ENCODE assay signal across 27 cellular contexts in genomic region chr5:163832155-163832554, GRCh38.
"Had no signal": no experiment of that assay in that cellular context is flagged by ENCODE, and none has a peak within 500 bp of the region (broad histone marks: within the 10 kb centered on the region; RNA-seq: fewer than 3 reads in every experiment).

No MANE protein-coding gene starts in this region.

- H3K9me3 Mint-ChIP-seq: stimulated activated naive CD8-positive, alpha-beta T cell treated with anti-CD3 and anti-CD28 coated beads, Interleukin-15, amount 100 ng/mL, for 72 hours; type B pancreatic cell had no signal

- H3K4me3 Mint-ChIP-seq: stimulated activated effector memory CD8-positive, alpha-beta T cell treated with anti-CD3 and anti-CD28 coated beads, Interleukin-12 subunit alpha, Interleukin-12 subunit beta, amount 100 ng/mL, for 72 hours; stimulated activated naive B cell treated with anti-CD40 and anti-IgM and Interleukin-4, amounts not matched to agents 10 μg/mL and 1 μg/mL and 100 μg/mL, for 72 hours; stimulated activated naive CD8-positive, alpha-beta T cell treated with anti-CD3 and anti-CD28 coated beads, Interleukin-15, amount 100 ng/mL, for 72 hours; stimulated activated naive CD8-positive, alpha-beta T cell treated with anti-CD3 and anti-CD28 coated beads, Interleukin-15, Interleukin-2, amounts not matched to agents 100 ng/mL and 50 ng/mL, for 24 hours; type B pancreatic cell had no signal

- H3K27me3 ChIP-seq: stomach, suprapubic skin, testis, thyroid gland, tibial artery, tibial nerve, transverse colon, upper lobe of left lung, upper lobe of right lung, uterus, vagina had no signal

- H3K27me3 Mint-ChIP-seq: stimulated activated naive B cell treated with anti-CD40 and anti-IgM and Interleukin-4, amounts not matched to agents 10 μg/mL and 1 μg/mL and 100 μg/mL, for 72 hours; stimulated activated naive CD8-positive, alpha-beta T cell treated with anti-CD3 and anti-CD28 coated beads, Interleukin-15, amount 100 ng/mL, for 72 hours; stimulated activated naive CD8-positive, alpha-beta T cell treated with anti-CD3 and anti-CD28 coated beads, Interleukin-15, Interleukin-2, amounts not matched to agents 100 ng/mL and 50 ng/mL, for 24 hours; type B pancreatic cell had no signal

- DNase-seq: stimulated activated CD4-positive, alpha-beta T cell treated with anti-CD3 and anti-CD28 coated beads, Interleukin-2, amount 100 ng/mL, for 24 hours; stimulated activated CD4-positive, alpha-beta T cell treated with anti-CD3 and anti-CD28 coated beads, Interleukin-2, amount 100 ng/mL, for 48 hours; stimulated activated CD4-positive, alpha-beta T cell treated with anti-CD3 and anti-CD28 coated beads, Interleukin-4, amount 100 ng/mL, for 1 hour; stimulated activated CD4-positive, alpha-beta T cell treated with anti-CD3 and anti-CD28 coated beads, Interleukin-4, amount 100 ng/mL, for 24 hours; stimulated activated CD8-positive, alpha-beta memory T cell treated with anti-CD3 and anti-CD28 coated beads, Interleukin-4, amount 100 ng/mL, for 48 hours; stimulated activated naive B cell treated with anti-CD40 and anti-IgM and Interleukin-4, amounts not matched to agents 10 μg/mL and 1 μg/mL and 100 μg/mL, for 72 hours; stimulated activated naive CD4-positive, alpha-beta T cell; stimulated activated naive CD4-positive, alpha-beta T cell treated with Interleukin-2 at 50 U/mL for 16 hours; stimulated activated naive CD8-positive, alpha-beta T cell treated with anti-CD3 and anti-CD28 coated beads, Interleukin-15, amount 100 ng/mL, for 72 hours; stimulated activated naive CD8-positive, alpha-beta T cell treated with anti-CD3 and anti-CD28 coated beads, Interleukin-15, Interleukin-2, amounts not matched to agents 100 U/mL and 50 U/mL, for 24 hours; stomach; substantia nigra; testis; thyroid gland; tibial artery; transverse colon; trophoblast cell; upper lobe of left lung; upper lobe of right lung; uterus had no signal

- H3K9me3 ChIP-seq: stomach, suprapubic skin, testis, thoracic aorta, thyroid gland, tibial artery, tibial nerve, transverse colon, upper lobe of left lung, upper lobe of right lung, uterus, vagina had no signal

- H3K4me1 ChIP-seq: stomach, suprapubic skin, testis, thyroid gland, tibial artery, tibial nerve, transverse colon, upper lobe of left lung, upper lobe of right lung, uterus, vagina had no signal

- H3K27ac Mint-ChIP-seq: stimulated activated effector memory CD8-positive, alpha-beta T cell treated with anti-CD3 and anti-CD28 coated beads, Interleukin-12 subunit alpha, Interleukin-12 subunit beta, amount 100 ng/mL, for 72 hours; stimulated activated naive B cell treated with anti-CD40 and anti-IgM and Interleukin-4, amounts not matched to agents 10 μg/mL and 1 μg/mL and 100 μg/mL, for 72 hours; stimulated activated naive CD8-positive, alpha-beta T cell treated with anti-CD3 and anti-CD28 coated beads, Interleukin-15, amount 100 ng/mL, for 72 hours; stimulated activated naive CD8-positive, alpha-beta T cell treated with anti-CD3 and anti-CD28 coated beads, Interleukin-15, Interleukin-2, amounts not matched to agents 100 ng/mL and 50 ng/mL, for 24 hours; type B pancreatic cell had no signal

- H3K4me1 Mint-ChIP-seq: stimulated activated effector memory CD8-positive, alpha-beta T cell treated with anti-CD3 and anti-CD28 coated beads, Interleukin-12 subunit alpha, Interleukin-12 subunit beta, amount 100 ng/mL, for 72 hours; stimulated activated naive CD8-positive, alpha-beta T cell treated with anti-CD3 and anti-CD28 coated beads, Interleukin-15, amount 100 ng/mL, for 72 hours had no signal

- H3K4me3 ChIP-seq: stomach, suprapubic skin, testis, thoracic aorta, thyroid gland, tibial artery, tibial nerve, transverse colon, upper lobe of left lung, upper lobe of right lung, uterus, vagina had no signal

- H3K27ac ChIP-seq: stomach, suprapubic skin, testis, thoracic aorta, thyroid gland, tibial artery, tibial nerve, transverse colon, upper lobe of left lung, upper lobe of right lung, uterus, vagina had no signal

- ATAC-seq: stimulated activated effector memory CD8-positive, alpha-beta T cell treated with anti-CD3 and anti-CD28 coated beads, Interleukin-12 subunit alpha, Interleukin-12 subunit beta, amount 100 ng/mL, for 72 hours; stimulated activated naive B cell treated with anti-CD40 and anti-IgM and Interleukin-4, amounts not matched to agents 10 μg/mL and 1 μg/mL and 100 μg/mL, for 72 hours; stimulated activated naive CD8-positive, alpha-beta T cell treated with anti-CD3 and anti-CD28 coated beads, Interleukin-15, amount 100 ng/mL, for 72 hours; stimulated activated naive CD8-positive, alpha-beta T cell treated with anti-CD3 and anti-CD28 coated beads, Interleukin-15, Interleukin-2, amounts not matched to agents 100 U/mL and 50 U/mL, for 24 hours; upper lobe of right lung had no signal

- H3K36me3 ChIP-seq: stomach, suprapubic skin, thoracic aorta, thyroid gland, tibial artery, tibial nerve, transverse colon, upper lobe of left lung, upper lobe of right lung, uterus, vagina had no signal

- H3K36me3 Mint-ChIP-seq: stimulated activated effector memory CD8-positive, alpha-beta T cell treated with anti-CD3 and anti-CD28 coated beads, Interleukin-12 subunit alpha, Interleukin-12 subunit beta, amount 100 ng/mL, for 72 hours; type B pancreatic cell had no signal
